8 cellular contexts compared by ENCODE assay signal in genomic region chr1:244836135-244836521, GRCh38. TPM values are rescaled to one million over a fixed set of nuclear protein-coding genes. Genes with fewer than 3 reads are reported as not detected.
A peak's percentile ranks its signal among the peaks of the same experiment; 100 is the strongest.
DNase-seq lines count a peak whose midpoint lies in the region; ATAC-seq, FAIRE-seq and TF ChIP-seq lines count a peak whose summit lies in the region.

No MANE protein-coding gene starts in this region.

- peak overlapping the region; percentile 69 for H3K4me2 ChIP-seq in HepG2 (ENCODE audit: low read depth, low read length)

- intact Hi-C loops in HepG2 (cut with micrococcal nuclease; ENCODE audit: unreplicated experiment): loop anchor here (10.0 kb wide), 1 partner anchor 381 kb away; the partner anchor contains the start of gene ADSS2

- no peak for DNase-seq in AG04450 (ENCODE audit: low read depth, low spot score)
- DNase-seq in GM03348 (ENCODE audit: low spot score): peak; percentile 35
- no peak for DNase-seq in NT2/D1 (ENCODE audit: low read depth, low spot score)
- DNase-seq in bronchial epithelial cell (ENCODE audit: low read depth): no peak
- peak; percentile 13 for DNase-seq in HepG2 (ENCODE audit: low spot score)
- DNase-seq in suprapubic skin (ENCODE audit: low spot score in 2 of 2): no peak
- DNase-seq in central memory CD4-positive, alpha-beta T cell: no peak

- no peaks in the 10 kb centered on the region for H3K4me1 ChIP-seq in NT2/D1 (ENCODE audit: insufficient read depth, insufficient read length)
- H3K4me1 ChIP-seq in HepG2 (ENCODE audit: insufficient read depth, low read length): peaks cover 75% of the 10 kb centered on the region
- H3K4me1 ChIP-seq in suprapubic skin: peaks cover 31% of the 10 kb centered on the region

- no peak overlapping the region for H2AFZ ChIP-seq in HepG2 (ENCODE audit: low read length)

- FAIRE-seq in bronchial epithelial cell (lab: Jason Lieb, UNC) (no peak), HepG2 (lab: Jason Lieb, UNC) (no peak)

- WGBS in HepG2 (ENCODE audit: low lambda C conversion rate): under 1% methylated on average over 7 of the region's 7 CpGs
- WGBS in suprapubic skin: 1% methylated on average over 7 of the region's 7 CpGs

- in situ Hi-C loops in HepG2 (cut with HindIII; ENCODE audit: extremely low pct_ligation_motif_present, low pct_unique_long_range_greater_than_20kb): no loop called here

- TF ChIP-seq EP300 in HepG2 (IDR thresholded peaks at IDR 0.05; ENCODE audit: low read depth in 2 of 2, low read length in 2 of 2) (no peak), HepG2 (CRISPR knock-in tag; IDR thresholded peaks at IDR 0.05; ENCODE audit: borderline replicate concordance) (no peak), suprapubic skin (IDR thresholded peaks at IDR 0.05) (no peak)

- H3K27ac ChIP-seq in AG04450 (ENCODE audit: low read depth, low read length) (peak overlapping the region; percentile 40), HepG2 (ENCODE audit: extremely low read length, insufficient read depth, low read length) (peak overlapping the region; percentile 100), suprapubic skin (peak overlapping the region; percentile 99)

- CTCF ChIA-PET in AG04450 (lab: Charles Lee) (interaction anchor here (0.9 to 3.7 kb wide), 2 partner anchors 28 to 207 kb away, joined by 4 to 33 read pairs; no protein-coding TSS in a partner anchor), HepG2 (lab: Yijun Ruan, JAX; ENCODE audit: low intra/inter-chr PET ratio, low total read pairs) (no interaction called here)

- H3K4me3 ChIP-seq in AG04450 (ENCODE audit: low read depth, low read length): peak overlapping the region; percentile 65
- H3K4me3 ChIP-seq in NT2/D1 (ENCODE audit: insufficient read length, low read depth): peak overlapping the region; percentile 75
- H3K4me3 ChIP-seq in bronchial epithelial cell (ENCODE audit: low read depth, low read length): peak overlapping the region; percentile 70
- peak overlapping the region; percentile 73 to 98 (median 89) for H3K4me3 ChIP-seq in HepG2 (replicated peaks in 1 of 3; ENCODE audit: insufficient read depth in 1 of 3, low read depth in 2 of 3, low read length in 3 of 3)
- peak overlapping the region; percentile 91 for H3K4me3 ChIP-seq in suprapubic skin

- H3K79me2 ChIP-seq in HepG2 (ENCODE audit: insufficient read depth, low read length): peaks cover 54% of the 10 kb centered on the region

- TF ChIP-seq CTCF in AG04450 (IDR thresholded peaks at IDR 0.05; ENCODE audit: low read depth, low read length) (no peak), bronchial epithelial cell (IDR thresholded peaks at IDR 0.05; ENCODE audit: insufficient read depth, low read length, severe bottlenecking) (no peak), HepG2 (CRISPR knock-in tag; IDR thresholded peaks at IDR 0.05) (no peak), suprapubic skin (IDR thresholded peaks at IDR 0.05) (no peak)

- BruUV-seq in HepG2 (replicated peaks; lab: Mats Ljungman, UMichigan): TSS peak; percentile 61

- no peak for TF ChIP-seq RAD21 in HepG2 (CRISPR knock-in tag; IDR thresholded peaks at IDR 0.05)

- POLR2A ChIA-PET in AG04450 (lab: Yijun Ruan, JAX) (interaction anchor here (0.8 to 2.0 kb wide), 4 partner anchors 10 to 207 kb away, joined by 4 to 18 read pairs (median 6); partner anchors contain the start of gene HNRNPU), HepG2 (lab: Yijun Ruan, JAX) (interaction anchor here (0.8 to 10.1 kb wide), 8 partner anchors 15 to 225 kb away, joined by 3 to 163 read pairs (median 14); partner anchors contain the start of gene HNRNPU)

- no peaks in the 10 kb centered on the region for H3K9me3 ChIP-seq in AG04450 (ENCODE audit: control insufficient read depth, insufficient read depth, low read length)
- H3K9me3 ChIP-seq in NT2/D1 (ENCODE audit: insufficient read depth, low read length): no peaks in the 10 kb centered on the region
- no peaks in the 10 kb centered on the region for H3K9me3 ChIP-seq in HepG2 (ENCODE audit: low read length)
- no peaks in the 10 kb centered on the region for H3K9me3 ChIP-seq in suprapubic skin

- H4K20me1 ChIP-seq in HepG2 (ENCODE audit: insufficient read depth, low read length): peaks cover 38% of the 10 kb centered on the region

- peak overlapping the region; percentile 92 for H3K9ac ChIP-seq in NT2/D1 (ENCODE audit: insufficient read length, low read depth)
- peak overlapping the region; percentile 97 for H3K9ac ChIP-seq in HepG2 (ENCODE audit: insufficient read depth, low read depth, low read length)

- H3K27me3 ChIP-seq in AG04450 (ENCODE audit: control insufficient read depth, insufficient read depth, low read length): no peaks in the 10 kb centered on the region
- no peaks in the 10 kb centered on the region for H3K27me3 ChIP-seq in NT2/D1 (ENCODE audit: insufficient read depth, insufficient read length)
- no peaks in the 10 kb centered on the region for H3K27me3 ChIP-seq in bronchial epithelial cell (ENCODE audit: control insufficient read depth, insufficient read depth, low read length)
- H3K27me3 ChIP-seq in HepG2 (ENCODE audit: control insufficient read depth in 1 of 2, insufficient read depth in 2 of 2, low read length in 2 of 2): no peaks in the 10 kb centered on the region; a peak in 1 of 5 replicates
- H3K27me3 ChIP-seq in suprapubic skin: no peaks in the 10 kb centered on the region

- TF ChIP-seq POLR2A in HepG2 (IDR thresholded peaks at IDR 0.05; ENCODE audit: insufficient read depth in 1 of 2, low read depth in 2 of 2, low read length in 2 of 2): no peak; a peak in 1 of 4 replicates
- no peak for TF ChIP-seq POLR2A in suprapubic skin (IDR thresholded peaks at IDR 0.05)

- H3K36me3 ChIP-seq in NT2/D1 (ENCODE audit: insufficient read depth, insufficient read length, low read length) (peaks cover 26% of the 10 kb centered on the region), bronchial epithelial cell (ENCODE audit: control insufficient read depth, insufficient read depth, low read length) (no peaks in the 10 kb centered on the region), HepG2 (replicated peaks in 1 of 2; ENCODE audit: control insufficient read depth in 1 of 2, insufficient read depth in 2 of 2, low read length in 2 of 2) (no peaks in the 10 kb centered on the region; a peak in 3 of 5 replicates), suprapubic skin (peaks cover 19% of the 10 kb centered on the region)

- peak; percentile 6; the same call in 1 of the 3 replicates for ATAC-seq in HepG2
- no peak for ATAC-seq in HG02642 (IDR thresholded peaks at IDR 0.05; ENCODE audit: poor library complexity, unreplicated experiment)

RNA-seq across cellular contexts. Expression of gene COX20, which starts 0.7 kb away (rescaled TPM):
- polyA plus RNA-seq in AG04450 (2011; rRNA removed) (25.4 and 45.8 TPM in 2 replicates), HepG2 (2011; rRNA removed) (24.3 and 34.4 TPM in 2 replicates)
- polyA minus RNA-seq in AG04450 (2011; rRNA and poly(A)+ RNA removed): 5.6 and 10.1 TPM in 2 replicates
- total RNA-seq in bronchial epithelial cell (9.0 and 11.1 TPM in 2 replicates), HepG2 (2016; rRNA removed; fragmentation: Illumina TruSeq; extraction: Trizol) (95.8 and 110 TPM in 2 replicates), suprapubic skin (10 to 100 TPM; 19.4 to 30.3 (median 25.3) TPM)
- 122 and 124 TPM in 2 replicates for total RNA-seq in HepG2 (2016; cell fraction: cytosol; rRNA removed; fragmentation: Illumina TruSeq; extraction: Trizol; ENCODE audit: low read depth)
- total RNA-seq in HepG2 (2016; cell fraction: insoluble cytoplasmic fraction; rRNA removed; fragmentation: Illumina TruSeq; extraction: Trizol): 90.4 and 108 TPM in 2 replicates
- 155 and 158 TPM in 2 replicates for total RNA-seq in HepG2 (2016; cell fraction: membrane; rRNA removed; fragmentation: Illumina TruSeq; extraction: Trizol)
- 33.7 and 46.6 TPM in 2 replicates for total RNA-seq in HepG2 (2016; cell fraction: nucleus; rRNA removed; fragmentation: Illumina TruSeq; extraction: Trizol)
- polyA plus RNA-seq in HepG2 (2011; cell fraction: cytosol; rRNA removed): 18.9 and 30.5 TPM in 2 replicates
- polyA plus RNA-seq in HepG2 (2011; cell fraction: nucleus; rRNA removed): 16.5 and 23.4 TPM in 2 replicates
- 51.2 and 83.5 TPM in 2 replicates for polyA plus RNA-seq in HepG2 (2012)
- 262 and 273 TPM in 2 replicates for polyA plus RNA-seq in HepG2 (2016; cell fraction: cytosol; fragmentation: Illumina TruSeq; extraction: Trizol; ENCODE audit: low read depth)
- 173 and 179 TPM in 2 replicates for polyA plus RNA-seq in HepG2 (2016; cell fraction: insoluble cytoplasmic fraction; fragmentation: Illumina TruSeq; extraction: Trizol; ENCODE audit: low read depth)
- 249 and 251 TPM in 2 replicates for polyA plus RNA-seq in HepG2 (2016; cell fraction: membrane; fragmentation: Illumina TruSeq; extraction: Trizol; ENCODE audit: low read depth)
- polyA plus RNA-seq in HepG2 (2016; cell fraction: nucleus; fragmentation: Illumina TruSeq; extraction: Trizol; ENCODE audit: insufficient read depth, low read depth): 103 and 109 TPM in 2 replicates
- 5.2 and 10.0 TPM in 2 replicates for polyA minus RNA-seq in HepG2 (2011; rRNA and poly(A)+ RNA removed; ENCODE audit: low replicate concordance)
- polyA minus RNA-seq in HepG2 (2011; cell fraction: cytosol; rRNA and poly(A)+ RNA removed): 8.2 and 13.3 TPM in 2 replicates
- polyA minus RNA-seq in HepG2 (2011; cell fraction: nucleus; rRNA and poly(A)+ RNA removed): 49.2 and 55.6 TPM in 2 replicates

RNA-seq across cellular contexts. Expression of gene HNRNPU, which starts 28.2 kb away (rescaled TPM):
- polyA plus RNA-seq in AG04450 (2011; rRNA removed) (205 and 262 TPM in 2 replicates), HepG2 (2011; rRNA removed) (87.9 and 101 TPM in 2 replicates)
- 333 and 366 TPM in 2 replicates for polyA minus RNA-seq in AG04450 (2011; rRNA and poly(A)+ RNA removed)
- total RNA-seq in bronchial epithelial cell (259 and 495 TPM in 2 replicates), HepG2 (2016; rRNA removed; fragmentation: Illumina TruSeq; extraction: Trizol) (508 and 657 TPM in 2 replicates), suprapubic skin (100 to 1,000 TPM; 275 to 441 (median 310) TPM)
- total RNA-seq in HepG2 (2016; cell fraction: cytosol; rRNA removed; fragmentation: Illumina TruSeq; extraction: Trizol; ENCODE audit: low read depth): 36.7 and 41.2 TPM in 2 replicates
- 513 and 625 TPM in 2 replicates for total RNA-seq in HepG2 (2016; cell fraction: insoluble cytoplasmic fraction; rRNA removed; fragmentation: Illumina TruSeq; extraction: Trizol)
- 92.2 and 116 TPM in 2 replicates for total RNA-seq in HepG2 (2016; cell fraction: membrane; rRNA removed; fragmentation: Illumina TruSeq; extraction: Trizol)
- total RNA-seq in HepG2 (2016; cell fraction: nucleus; rRNA removed; fragmentation: Illumina TruSeq; extraction: Trizol): 356 and 374 TPM in 2 replicates
- 51.0 and 69.9 TPM in 2 replicates for polyA plus RNA-seq in HepG2 (2011; cell fraction: cytosol; rRNA removed)
- polyA plus RNA-seq in HepG2 (2011; cell fraction: nucleus; rRNA removed): 74.8 and 100.0 TPM in 2 replicates
- 171 and 263 TPM in 2 replicates for polyA plus RNA-seq in HepG2 (2012)
- 19.0 and 23.4 TPM in 2 replicates for polyA plus RNA-seq in HepG2 (2016; cell fraction: cytosol; fragmentation: Illumina TruSeq; extraction: Trizol; ENCODE audit: low read depth)
- polyA plus RNA-seq in HepG2 (2016; cell fraction: insoluble cytoplasmic fraction; fragmentation: Illumina TruSeq; extraction: Trizol; ENCODE audit: low read depth): 629 and 634 TPM in 2 replicates
- polyA plus RNA-seq in HepG2 (2016; cell fraction: membrane; fragmentation: Illumina TruSeq; extraction: Trizol; ENCODE audit: low read depth): 53.4 and 62.4 TPM in 2 replicates
- 455 and 473 TPM in 2 replicates for polyA plus RNA-seq in HepG2 (2016; cell fraction: nucleus; fragmentation: Illumina TruSeq; extraction: Trizol; ENCODE audit: insufficient read depth, low read depth)
- polyA minus RNA-seq in HepG2 (2011; rRNA and poly(A)+ RNA removed; ENCODE audit: low replicate concordance): 81.5 and 284 TPM in 2 replicates
- 160 and 172 TPM in 2 replicates for polyA minus RNA-seq in HepG2 (2011; cell fraction: cytosol; rRNA and poly(A)+ RNA removed)
- 231 and 261 TPM in 2 replicates for polyA minus RNA-seq in HepG2 (2011; cell fraction: nucleus; rRNA and poly(A)+ RNA removed)

Comparison
In these comparisons a context has a peak if more than half of its experiments do, and no peak if none do; other contexts are left out.
1. DNase-seq: peak in GM03348 (single experiment) and HepG2 (single experiment); none in AG04450 (single experiment), NT2/D1 (single experiment), bronchial epithelial cell (single experiment), suprapubic skin (0 of 2) and central memory CD4-positive, alpha-beta T cell (single experiment).
2. H3K27ac ChIP-seq: peak in every context shown above with its lines; median percentile 100 in HepG2; 99 in suprapubic skin; 40 in AG04450.
3. Peak in every context shown above with its lines, with median percentiles within 50 percentile points of each other: H3K4me3 ChIP-seq.